ENCODE assay signal across 8 cellular contexts in the genomic region with DNA sequence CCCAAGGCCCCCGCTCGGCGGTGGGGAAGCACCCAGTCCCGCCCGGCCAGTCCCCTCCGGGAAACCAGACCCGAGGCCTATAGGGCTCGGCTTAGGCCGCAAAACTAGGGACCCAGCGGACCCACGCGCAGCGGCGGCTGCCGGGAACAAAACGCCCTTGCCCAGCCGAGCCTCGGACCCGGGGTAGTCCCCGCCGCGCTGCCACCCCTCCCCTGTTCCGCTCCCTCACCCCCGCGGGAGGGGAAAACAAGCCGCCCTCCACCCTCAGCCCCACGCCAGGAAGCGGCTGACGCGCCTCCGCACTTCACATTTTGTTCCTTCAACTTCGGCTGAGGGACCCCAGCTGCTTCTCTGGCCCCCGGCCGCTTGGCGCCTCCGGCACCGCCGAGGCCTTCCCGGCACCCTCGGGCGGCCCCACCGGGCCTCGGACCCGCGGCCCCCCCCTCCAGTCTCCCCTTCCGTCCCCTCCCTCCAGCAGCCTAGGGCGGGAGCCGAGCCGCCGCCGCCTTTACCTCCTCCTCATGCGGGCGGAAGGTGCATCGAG. TPM values are rescaled to one million over a fixed set of nuclear protein-coding genes. Genes with fewer than 3 reads are reported as not detected.
DNase-seq lines count a peak whose midpoint lies in the region; ATAC-seq and TF ChIP-seq lines count a peak whose summit lies in the region.

No MANE protein-coding gene starts in this region.

- H3K36me3 Mint-ChIP-seq in CD8-positive, alpha-beta T cell, result peaks cover 29% of the 10 kb centered on the region

- H3K36me3 ChIP-seq in CD8-positive, alpha-beta T cell (ENCODE audit: insufficient read depth, low read length), result peaks cover 5% of the 10 kb centered on the region
- H3K36me3 ChIP-seq in WERI-Rb-1, result peaks cover 48% of the 10 kb centered on the region

- no peaks in the 10 kb centered on the region for H3K9me3 ChIP-seq in CD8-positive, alpha-beta T cell (ENCODE audit: low read length)
- H3K9me3 ChIP-seq in WERI-Rb-1 (ENCODE audit: severe bottlenecking), result no peaks in the 10 kb centered on the region

- intact Hi-C loops in CD8-positive, alpha-beta T cell (cut with DNase I, micrococcal nuclease), result loop anchor here (1.0 to 10.0 kb wide), 19 partner anchors 55 to 1958 kb away; a partner anchor contains a TSS

- peak; percentile 13 for ATAC-seq in CD8-positive, alpha-beta T cell
- peak; percentile 17 for ATAC-seq in GM21367 (IDR thresholded peaks at IDR 0.05; ENCODE audit: unreplicated experiment)

- no peak for TF ChIP-seq CTCF in CD8-positive, alpha-beta T cell (IDR thresholded peaks at IDR 0.05)
- no peak for TF ChIP-seq CTCF in WERI-Rb-1 (IDR thresholded peaks at IDR 0.05; ENCODE audit: low read depth, low read length)

- H3K9me3 Mint-ChIP-seq in CD8-positive, alpha-beta T cell, result no peaks in the 10 kb centered on the region

- peak; percentile 10 to 70 (median 38) for DNase-seq in CD8-positive, alpha-beta T cell
- peak; percentile 11 for DNase-seq in HS-5 (ENCODE audit: low read depth)
- peak; percentile 53 for DNase-seq in WERI-Rb-1
- DNase-seq in caudate nucleus (lab: John Stamatoyannopoulos, UW), result peak in 38 of 61 donors; percentile 21 to 83 (median 45)
- DNase-seq in kidney tubule cell (ENCODE audit: low spot score), result peak; percentile 32
- DNase-seq in stimulated activated CD4-positive, alpha-beta T cell treated with anti-CD3 and anti-CD28 coated beads, Interleukin-1b, Interleukin-23, amount 100 ng/mL, for 4 hours (ENCODE audit: low read depth in 2 of 2), result peak; percentile 46 to 48
- no peak for DNase-seq in SIG-M5 (lab: John Stamatoyannopoulos, UW)

- peak overlapping the region; percentile 67 for H3K27ac ChIP-seq in CD8-positive, alpha-beta T cell (ENCODE audit: low read depth, low read length)
- H3K27ac ChIP-seq in WERI-Rb-1, result peak overlapping the region; percentile 94
- H3K27ac ChIP-seq in caudate nucleus (ENCODE audit: low read depth, low read length), result peak overlapping the region; percentile 93

- peak overlapping the region; percentile 76 for H3K4me3 ChIP-seq in CD8-positive, alpha-beta T cell (ENCODE audit: low read depth, low read length)
- H3K4me3 ChIP-seq in WERI-Rb-1 (ENCODE audit: low read depth, low read length), result peak overlapping the region; percentile 99

- H3K27me3 ChIP-seq in CD8-positive, alpha-beta T cell (ENCODE audit: insufficient read depth, low read length), result no peaks in the 10 kb centered on the region
- H3K27me3 ChIP-seq in WERI-Rb-1 (ENCODE audit: insufficient read depth, low read depth, severe bottlenecking), result no peaks in the 10 kb centered on the region

- H3K4me1 ChIP-seq in CD8-positive, alpha-beta T cell (ENCODE audit: insufficient read depth, low read length), result peaks cover 31% of the 10 kb centered on the region

- H3K4me3 Mint-ChIP-seq in CD8-positive, alpha-beta T cell, result peak overlapping the region; percentile 90

- peaks cover 31% of the 10 kb centered on the region for H3K4me1 Mint-ChIP-seq in CD8-positive, alpha-beta T cell (ENCODE audit: low read depth)

- POLR2A ChIA-PET in CD8-positive, alpha-beta T cell (lab: Charles Lee), result no interaction called here

- CTCF ChIA-PET in CD8-positive, alpha-beta T cell (lab: Charles Lee), result interaction anchor here (0.6 to 1.0 kb wide), 3 partner anchors 21 to 508 kb away, joined by 3 to 5 read pairs (median 4); a partner anchor contains a TSS

- H3K27me3 Mint-ChIP-seq in CD8-positive, alpha-beta T cell (ENCODE audit: low read depth), result no peaks in the 10 kb centered on the region

- H3K27ac Mint-ChIP-seq in CD8-positive, alpha-beta T cell, result peak overlapping the region; percentile 92

RNA-seq across cellular contexts. Expression of a gene that starts 0.7 kb away (rescaled TPM):
- 10 to 100 TPM; 75.5 to 84.0 TPM for total RNA-seq in CD8-positive, alpha-beta T cell
